ENCODE assay signal across 13 cellular contexts in the genomic region with DNA sequence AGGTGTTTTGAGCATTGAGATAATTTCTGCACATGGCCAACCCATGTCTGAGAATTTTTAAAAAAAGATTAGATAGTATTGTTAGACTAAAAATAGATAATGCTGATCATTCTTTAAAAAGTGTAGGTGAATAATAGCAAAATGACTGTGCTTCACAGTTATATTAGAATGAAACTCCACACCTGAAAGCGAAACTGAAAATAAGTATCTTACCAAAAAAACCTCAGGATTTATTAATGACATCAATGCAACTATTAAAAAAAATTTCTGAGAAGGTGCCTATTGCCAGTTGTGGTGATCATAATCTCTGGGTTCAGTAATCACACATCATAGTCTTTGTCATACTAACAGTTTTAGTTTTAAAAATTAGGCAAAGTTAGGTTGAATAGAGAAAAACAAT.
A peak's percentile ranks its signal among the peaks of the same experiment; 100 is the strongest.
DNase-seq lines count a peak whose midpoint lies in the region; ATAC-seq and TF ChIP-seq lines count a peak whose summit lies in the region.
"Had no signal": no experiment of that assay in that cellular context is flagged by ENCODE, and none has a peak within 500 bp of the region (broad histone marks: within the 10 kb centered on the region; RNA-seq: fewer than 3 reads in every experiment).

No MANE protein-coding gene starts in this region.

- no peak for TF ChIP-seq CTCF in GM13977 (IDR thresholded peaks at IDR 0.05; ENCODE audit: extremely low read depth, insufficient read depth, missing control alignments)

- peak; percentile 25 for DNase-seq in GM13977 (ENCODE audit: low spot score)
- no peak for DNase-seq in COLO829 (ENCODE audit: low spot score)
- no peak for DNase-seq in OCI-M2 (lab: John Stamatoyannopoulos, UW; ENCODE audit: unreplicated experiment)
- no peak for DNase-seq in GOT3 (lab: John Stamatoyannopoulos, UW)
- DNase-seq in stimulated activated CD4-positive, alpha-beta T cell treated with anti-CD3 and anti-CD28 coated beads, Interleukin-4, amount 100 ng/mL, for 4 hours: no peak
- DNase-seq: activated CD4-positive, alpha-beta T cell treated with anti-CD3 and anti-CD28 coated beads, Interleukin-2, amount 10 ng/mL, durations not matched to agents 24 days and 14 days; IMR-90; occipital lobe; SHP77; stimulated activated CD4-positive, alpha-beta T cell treated with anti-CD3 and anti-CD28 coated beads, Interleukin-4, amount 100 ng/mL, for 1 hour had no signal

- in situ Hi-C loops in GM13977 (cut with MboI; ENCODE audit: low pct_unique_long_range_greater_than_20kb, low sequenced_read_pairs, unreplicated experiment): no loop called here

- ATAC-seq in GM19395 (IDR thresholded peaks at IDR 0.05; ENCODE audit: unreplicated experiment) (peak; percentile 88), HG02852 (IDR thresholded peaks at IDR 0.05; ENCODE audit: unreplicated experiment) (peak; percentile 86), HG03565 (IDR thresholded peaks at IDR 0.05; ENCODE audit: unreplicated experiment) (peak; percentile 87)
